ENCODE assay signal across 8 cellular contexts in the genomic region with DNA sequence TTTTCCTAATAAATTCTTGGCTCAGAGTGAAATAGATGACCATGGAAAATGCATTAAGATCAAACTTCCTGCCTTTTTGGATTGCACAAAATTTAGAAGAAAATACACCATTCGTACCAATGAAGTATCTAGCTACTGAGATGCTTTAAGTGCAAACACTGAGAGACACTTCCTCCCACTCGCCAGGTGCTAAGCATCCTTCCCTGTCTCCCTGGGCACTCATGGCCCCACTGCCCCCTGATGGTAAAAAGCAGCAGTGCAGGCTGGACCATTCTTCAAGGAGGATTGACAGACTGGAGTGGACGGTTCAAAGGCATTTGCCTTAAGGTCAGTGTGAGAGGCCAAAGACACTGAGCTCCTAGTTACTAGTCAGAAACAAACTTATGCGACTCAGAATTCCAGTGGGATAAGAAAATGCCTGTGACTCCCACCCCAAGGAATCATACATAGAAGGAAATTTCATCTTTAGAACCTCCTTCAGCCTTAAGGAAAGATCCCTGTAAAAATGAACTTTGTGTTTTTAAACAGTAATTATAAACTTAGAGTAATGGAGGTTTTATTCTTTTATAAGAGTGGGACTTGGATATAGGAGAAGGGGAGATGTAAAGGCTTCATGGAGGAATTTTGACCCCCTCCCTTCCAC.
A peak's percentile ranks its signal among the peaks of the same experiment; 100 is the strongest.
DNase-seq lines count a peak whose midpoint lies in the region; ATAC-seq and TF ChIP-seq lines count a peak whose summit lies in the region.

No MANE protein-coding gene starts in this region.

- no peaks in the 10 kb centered on the region for H3K9me3 ChIP-seq in Karpas-422 (ENCODE audit: low read length)
- no peaks in the 10 kb centered on the region for H3K9me3 ChIP-seq in SU-DHL-6 (ENCODE audit: insufficient read depth, low read length)
- H3K9me3 ChIP-seq in adipocyte (ENCODE audit: control insufficient read depth, low read length): no peaks in the 10 kb centered on the region
- H3K9me3 ChIP-seq in right atrium auricular region: no peaks in the 10 kb centered on the region

- H3K4me2 ChIP-seq in Karpas-422 (ENCODE audit: low read depth, low read length, poor library complexity, severe bottlenecking): no peak overlapping the region
- no peak overlapping the region for H3K4me2 ChIP-seq in SU-DHL-6 (ENCODE audit: low read depth, low read length, poor library complexity, severe bottlenecking)

- H3K4me3 ChIP-seq in Karpas-422 (ENCODE audit: low read length): no peak overlapping the region
- H3K4me3 ChIP-seq in SU-DHL-6 (ENCODE audit: insufficient read depth, low read length, poor library complexity, severe bottlenecking): no peak overlapping the region
- H3K4me3 ChIP-seq in adipocyte (ENCODE audit: low read length): no peak overlapping the region
- no peak overlapping the region for H3K4me3 ChIP-seq in right atrium auricular region

- in situ Hi-C loops in G401 (cut with HindIII; ENCODE audit: low sequenced_read_pairs): no loop called here

- ATAC-seq in GM21529 (IDR thresholded peaks at IDR 0.05; ENCODE audit: unreplicated experiment): peak; percentile 91
- peak; percentile 81 for ATAC-seq in sciatic nerve
- ATAC-seq in GM21447 (IDR thresholded peaks at IDR 0.05; ENCODE audit: unreplicated experiment): no peak

- DNase-seq in G401 (ENCODE audit: low spot score): peak; percentile 62
- DNase-seq in Karpas-422: peak; percentile 93
- DNase-seq in adipocyte (ENCODE audit: low read depth): peak; percentile 72
- peak; percentile 60 for DNase-seq in right atrium auricular region (ENCODE audit: low spot score)
- DNase-seq in sciatic nerve (ENCODE audit: low spot score): peak; percentile 75

- H3K9me2 ChIP-seq in Karpas-422 (replicated peaks; ENCODE audit: insufficient read depth, low read length) (no peaks in the 10 kb centered on the region), SU-DHL-6 (replicated peaks; ENCODE audit: insufficient read depth, low read length) (no peaks in the 10 kb centered on the region)

- H3K27ac ChIP-seq in Karpas-422 (ENCODE audit: low read length) (no peak overlapping the region), SU-DHL-6 (ENCODE audit: low read depth, low read length) (no peak overlapping the region), right atrium auricular region (no peak overlapping the region)

- TF ChIP-seq CTCF in SU-DHL-6 (IDR thresholded peaks at IDR 0.05; ENCODE audit: insufficient read depth, low read length, poor library complexity, severe bottlenecking) (peak; percentile 88), right atrium auricular region (IDR thresholded peaks at IDR 0.05) (peak; percentile 64 to 80)

- no peaks in the 10 kb centered on the region for H3K27me3 ChIP-seq in Karpas-422 (ENCODE audit: low read length)
- H3K27me3 ChIP-seq in SU-DHL-6 (ENCODE audit: low read length): no peaks in the 10 kb centered on the region
- no peaks in the 10 kb centered on the region for H3K27me3 ChIP-seq in adipocyte (replicated peaks; ENCODE audit: control insufficient read depth, insufficient read depth, low read length)
- H3K27me3 ChIP-seq in right atrium auricular region: no peaks in the 10 kb centered on the region

- no peaks in the 10 kb centered on the region for H3K36me3 ChIP-seq in Karpas-422 (ENCODE audit: insufficient read depth, low read length)
- H3K36me3 ChIP-seq in SU-DHL-6 (ENCODE audit: low read length): no peaks in the 10 kb centered on the region
- no peaks in the 10 kb centered on the region for H3K36me3 ChIP-seq in adipocyte (ENCODE audit: control insufficient read depth, insufficient read depth, low read length, severe bottlenecking)
- H3K36me3 ChIP-seq in right atrium auricular region: no peaks in the 10 kb centered on the region

- H3K79me2 ChIP-seq in Karpas-422 (ENCODE audit: low read length) (no peaks in the 10 kb centered on the region), SU-DHL-6 (ENCODE audit: insufficient read depth, low read length) (no peaks in the 10 kb centered on the region)

- intact Hi-C loops in sciatic nerve (cut with DNase I): no loop called here

- H4K20me1 ChIP-seq in Karpas-422 (ENCODE audit: insufficient read depth, low read depth, low read length) (no peaks in the 10 kb centered on the region), SU-DHL-6 (ENCODE audit: low read depth, low read length) (no peaks in the 10 kb centered on the region)

- H3K9ac ChIP-seq in Karpas-422 (ENCODE audit: low read length) (no peak overlapping the region), SU-DHL-6 (ENCODE audit: low read length) (no peak overlapping the region), adipocyte (ENCODE audit: low read length) (no peak overlapping the region)

- no peaks in the 10 kb centered on the region for H3F3A ChIP-seq in SU-DHL-6 (ENCODE audit: insufficient read depth)

- H3K4me1 ChIP-seq in Karpas-422 (ENCODE audit: low read length) (no peaks in the 10 kb centered on the region), adipocyte (ENCODE audit: control insufficient read depth, insufficient read depth, low read length) (peaks cover 4% of the 10 kb centered on the region), right atrium auricular region (no peaks in the 10 kb centered on the region)

- H2AFZ ChIP-seq in Karpas-422 (ENCODE audit: low read length) (no peak overlapping the region), SU-DHL-6 (ENCODE audit: low read depth, low read length, severe bottlenecking) (no peak overlapping the region)
